ENCODE assay signal across 16 cellular contexts in genomic region chr14:61397607-61398006, GRCh38.
DNase-seq lines count a peak whose midpoint lies in the region; ATAC-seq and TF ChIP-seq lines count a peak whose summit lies in the region.
"Had no signal": no experiment of that assay in that cellular context is flagged by ENCODE, and none has a peak within 500 bp of the region (broad histone marks: within the 10 kb centered on the region; RNA-seq: fewer than 3 reads in every experiment).

No MANE protein-coding gene starts in this region.

- H3K4me1 Mint-ChIP-seq in activated T-cell treated with anti-CD3 and anti-CD28 coated beads, Interleukin-2, amount 50 U/mL, for 24 hours (ENCODE audit: low read depth): peaks cover 61% of the 10 kb centered on the region
- H3K4me1 Mint-ChIP-seq in CD8-positive, alpha-beta T cell (ENCODE audit: low read depth): no peaks in the 10 kb centered on the region
- H3K4me1 Mint-ChIP-seq in activated naive CD8-positive, alpha-beta T cell (ENCODE audit: low read depth): peaks cover 81% of the 10 kb centered on the region
- peaks cover 26 to 89% (median 45%) of the 10 kb centered on the region in 4 donors for H3K4me1 Mint-ChIP-seq in naive thymus-derived CD8-positive, alpha-beta T cell

- H3K27ac ChIP-seq in CD8-positive, alpha-beta T cell (ENCODE audit: low read depth, low read length): no peak overlapping the region
- H3K27ac ChIP-seq: A549, C4-2B had no signal

- ATAC-seq in CD8-positive, alpha-beta T cell: peak; percentile 20
- peak; percentile 47 to 57 for ATAC-seq in naive thymus-derived CD8-positive, alpha-beta T cell
- ATAC-seq: A549 had no signal

- no peak for TF ChIP-seq CTCF in CD8-positive, alpha-beta T cell (IDR thresholded peaks at IDR 0.05)

- H3K27me3 ChIP-seq in CD8-positive, alpha-beta T cell (ENCODE audit: insufficient read depth, low read length): no peaks in the 10 kb centered on the region

- H3K36me3 ChIP-seq in CD8-positive, alpha-beta T cell (ENCODE audit: insufficient read depth, low read length): peaks cover 4% of the 10 kb centered on the region

- intact Hi-C loops in CD8-positive, alpha-beta T cell (cut with DNase I, micrococcal nuclease): loop anchor here in 1 of 2 experiments (2.0 kb wide), 2 partner anchors 13 to 19 kb away; no protein-coding TSS in a partner anchor

- H3K4me3 Mint-ChIP-seq in activated T-cell treated with anti-CD3 and anti-CD28 coated beads, Interleukin-2, amount 50 U/mL, for 24 hours: peak overlapping the region; percentile 2
- H3K4me3 Mint-ChIP-seq in CD8-positive, alpha-beta T cell: peak overlapping the region; percentile 62
- H3K4me3 Mint-ChIP-seq in activated naive CD8-positive, alpha-beta T cell: peak overlapping the region; percentile 33
- peak overlapping the region; percentile 4 to 85 (median 62) for H3K4me3 Mint-ChIP-seq in naive thymus-derived CD8-positive, alpha-beta T cell
- H3K4me3 Mint-ChIP-seq: HFFc6 had no signal

- H3K9me3 Mint-ChIP-seq in activated T-cell treated with anti-CD3 and anti-CD28 coated beads, Interleukin-2, amount 50 U/mL, for 24 hours: no peaks in the 10 kb centered on the region
- H3K9me3 Mint-ChIP-seq in CD8-positive, alpha-beta T cell: no peaks in the 10 kb centered on the region
- H3K9me3 Mint-ChIP-seq in activated naive CD8-positive, alpha-beta T cell (ENCODE audit: low read depth): no peaks in the 10 kb centered on the region
- H3K9me3 Mint-ChIP-seq in naive thymus-derived CD8-positive, alpha-beta T cell: no peaks in the 10 kb centered on the region
- H3K9me3 Mint-ChIP-seq: HFFc6 had no signal

- H3K4me3 ChIP-seq in CD8-positive, alpha-beta T cell (ENCODE audit: low read depth, low read length): no peak overlapping the region
- H3K4me3 ChIP-seq: A549 had no signal

- DNase-seq in activated T-cell treated with anti-CD3 and anti-CD28 coated beads, Interleukin-2, amount 50 U/mL, for 24 hours: no peak
- DNase-seq in activated T-cell treated with anti-CD3 and anti-CD28 coated beads, Interleukin-2, amount 50 U/mL, for 48 hours: no peak
- no peak for DNase-seq in CD8-positive, alpha-beta T cell
- peak in 1 of 10 donors; percentile 39 for DNase-seq in naive thymus-derived CD8-positive, alpha-beta T cell
- DNase-seq in NCI-H1417 treated with DMSO at 0.1 percent for 48 hours (lab: John Stamatoyannopoulos, UW): no peak
- no peak for DNase-seq in globus pallidus (ENCODE audit: low spot score)
- no peak for DNase-seq in NCI-H82 treated with DMSO at 0.1 percent for 48 hours (lab: John Stamatoyannopoulos, UW; ENCODE audit: unreplicated experiment)
- DNase-seq: Calu3, HFFc6, KBM-7, NCI-H1436 treated with DMSO at 0.1 percent for 48 hours, NCI-H510A treated with DMSO at 0.1 percent for 48 hours, NCI-H82 had no signal

- H3K4me1 ChIP-seq in CD8-positive, alpha-beta T cell (ENCODE audit: insufficient read depth, low read length): peaks cover 94% of the 10 kb centered on the region

- CTCF ChIA-PET in CD8-positive, alpha-beta T cell (lab: Charles Lee): interaction anchor here (0.9 to 4.3 kb wide), 5 partner anchors 11 to 76 kb away, joined by 3 to 23 read pairs (median 3); partner anchors contain the start of gene PRKCH

- H3K27ac Mint-ChIP-seq in activated T-cell treated with anti-CD3 and anti-CD28 coated beads, Interleukin-2, amount 50 U/mL, for 24 hours: peak overlapping the region; percentile 83
- H3K27ac Mint-ChIP-seq in CD8-positive, alpha-beta T cell: peak overlapping the region; percentile 90
- peak overlapping the region; percentile 91 for H3K27ac Mint-ChIP-seq in activated naive CD8-positive, alpha-beta T cell
- H3K27ac Mint-ChIP-seq in naive thymus-derived CD8-positive, alpha-beta T cell: peak overlapping the region in 7 of 10 donors; percentile 89 to 97 (median 91)
- H3K27ac Mint-ChIP-seq: HFFc6 had no signal

- H3K27me3 Mint-ChIP-seq in activated T-cell treated with anti-CD3 and anti-CD28 coated beads, Interleukin-2, amount 50 U/mL, for 24 hours: no peaks in the 10 kb centered on the region
- no peaks in the 10 kb centered on the region for H3K27me3 Mint-ChIP-seq in CD8-positive, alpha-beta T cell (ENCODE audit: low read depth)
- no peaks in the 10 kb centered on the region for H3K27me3 Mint-ChIP-seq in activated naive CD8-positive, alpha-beta T cell
- H3K27me3 Mint-ChIP-seq in naive thymus-derived CD8-positive, alpha-beta T cell: no peaks in the 10 kb centered on the region

- H3K9me3 ChIP-seq in CD8-positive, alpha-beta T cell (ENCODE audit: low read length): no peaks in the 10 kb centered on the region
- H3K9me3 ChIP-seq: A549 had no signal

- peaks cover 52% of the 10 kb centered on the region for H3K36me3 Mint-ChIP-seq in activated T-cell treated with anti-CD3 and anti-CD28 coated beads, Interleukin-2, amount 50 U/mL, for 24 hours (ENCODE audit: low read depth)
- peaks cover 64% of the 10 kb centered on the region for H3K36me3 Mint-ChIP-seq in CD8-positive, alpha-beta T cell
- H3K36me3 Mint-ChIP-seq in activated naive CD8-positive, alpha-beta T cell: peaks cover 23% of the 10 kb centered on the region
- H3K36me3 Mint-ChIP-seq in naive thymus-derived CD8-positive, alpha-beta T cell: peaks cover 0 to 48% (median 6%) of the 10 kb centered on the region in 3 donors

- POLR2A ChIA-PET in CD8-positive, alpha-beta T cell (lab: Charles Lee): interaction anchor here (0.8 to 2.5 kb wide), 6 partner anchors 9 to 65 kb away, joined by 3 to 7 read pairs (median 4); no protein-coding TSS in a partner anchor
- POLR2A ChIA-PET in naive thymus-derived CD8-positive, alpha-beta T cell (lab: Charles Lee): interaction anchor here (0.6 to 4.6 kb wide), 4 partner anchors 8 to 76 kb away, joined by 3 to 23 read pairs (median 3); partner anchors contain the start of gene PRKCH

Comparison
In these comparisons a context has a peak if more than half of its experiments do, and no peak if none do; other contexts are left out.
1. H3K4me3 Mint-ChIP-seq: peak in every context shown above with its lines; median percentile 62 in naive thymus-derived CD8-positive, alpha-beta T cell; 62 in CD8-positive, alpha-beta T cell; 33 in activated naive CD8-positive, alpha-beta T cell; 2 in activated T-cell treated with anti-CD3 and anti-CD28 coated beads, Interleukin-2, amount 50 U/mL, for 24 hours.